Comparison of ENCODE assay signal across 1 cellular context in the genomic region with DNA sequence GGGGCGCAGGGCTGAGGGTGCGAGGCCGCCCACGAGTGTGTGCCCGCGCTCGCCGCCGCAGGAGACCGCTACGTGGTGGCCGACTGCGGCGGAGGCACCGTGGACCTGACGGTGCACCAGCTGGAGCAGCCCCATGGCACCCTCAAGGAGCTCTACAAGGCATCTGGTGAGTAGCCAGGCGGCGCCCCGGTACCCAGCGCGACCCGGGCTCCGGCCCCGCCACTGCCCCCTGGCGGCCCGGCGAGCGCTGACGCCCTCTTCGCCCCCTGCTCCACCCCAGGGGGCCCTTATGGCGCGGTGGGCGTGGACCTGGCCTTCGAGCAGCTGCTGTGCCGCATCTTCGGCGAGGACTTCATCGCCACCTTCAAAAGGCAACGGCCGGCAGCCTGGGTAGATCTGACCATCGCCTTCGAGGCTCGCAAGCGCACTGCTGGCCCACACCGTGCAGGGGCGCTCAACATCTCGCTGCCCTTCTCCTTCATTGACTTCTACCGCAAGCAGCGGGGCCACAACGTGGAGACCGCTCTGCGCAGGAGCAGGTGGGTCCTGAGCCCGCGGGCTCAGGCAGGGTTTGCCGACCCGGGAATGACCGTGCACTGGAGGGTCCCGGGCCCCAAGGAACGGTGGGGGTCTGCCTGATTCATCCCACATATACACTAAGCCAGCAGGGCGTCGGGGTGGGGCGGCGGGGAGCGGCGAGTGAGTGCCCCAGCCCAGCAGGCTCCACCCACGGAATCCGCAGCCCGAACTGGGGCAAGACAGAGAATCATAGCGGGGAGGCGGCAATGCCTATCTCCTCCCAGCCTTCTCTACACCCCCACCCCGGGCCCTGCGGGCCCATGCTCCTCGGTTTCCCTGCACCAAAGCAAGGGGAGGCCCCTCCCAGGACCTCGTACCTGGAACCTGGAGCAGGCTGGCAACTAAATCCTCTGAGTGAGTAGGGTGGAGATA.
TF ChIP-seq lines count a peak whose summit lies in the region.

No MANE protein-coding gene starts in this region.

TF ChIP-seq in HepG2, 621 proteins besides CTCF, POLR2A, EP300 and RAD21 (continues in another document):
- TF ChIP-seq PRPF4 (IDR thresholded peaks at IDR 0.05; ENCODE audit: low read depth, low read length, poor library complexity, severe bottlenecking), result no peak
- TF ChIP-seq, protein P1, sequence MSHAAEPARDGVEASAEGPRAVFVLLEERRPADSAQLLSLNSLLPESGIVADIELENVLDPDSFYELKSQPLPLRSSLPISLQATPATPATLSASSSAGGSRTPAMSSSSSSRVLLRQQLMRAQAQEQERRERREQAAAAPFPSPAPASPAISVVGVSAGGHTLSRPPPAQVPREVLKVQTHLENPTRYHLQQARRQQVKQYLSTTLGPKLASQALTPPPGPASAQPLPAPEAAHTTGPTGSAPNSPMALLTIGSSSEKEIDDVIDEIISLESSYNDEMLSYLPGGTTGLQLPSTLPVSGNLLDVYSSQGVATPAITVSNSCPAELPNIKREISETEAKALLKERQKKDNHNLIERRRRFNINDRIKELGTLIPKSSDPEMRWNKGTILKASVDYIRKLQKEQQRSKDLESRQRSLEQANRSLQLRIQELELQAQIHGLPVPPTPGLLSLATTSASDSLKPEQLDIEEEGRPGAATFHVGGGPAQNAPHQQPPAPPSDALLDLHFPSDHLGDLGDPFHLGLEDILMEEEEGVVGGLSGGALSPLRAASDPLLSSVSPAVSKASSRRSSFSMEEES (CRISPR knock-in tag; IDR thresholded peaks at IDR 0.05), result peak; percentile 27; the same call in 1 of the 2 replicates
- TF ChIP-seq PHB2 (IDR thresholded peaks at IDR 0.05; ENCODE audit: partially characterized antibody), result no peak
- TF ChIP-seq REPIN1 (CRISPR knock-in tag; IDR thresholded peaks at IDR 0.05; ENCODE audit: borderline replicate concordance, low read depth), result peak; percentile 67; the same call in 1 of the 2 replicates
- no peak for TF ChIP-seq GPBP1L1 (CRISPR knock-in tag; IDR thresholded peaks at IDR 0.05)
- TF ChIP-seq KMT2A (CRISPR knock-in tag; IDR thresholded peaks at IDR 0.05), result 0 out of 2 replicates have a peak, but pooled peaks have one; percentile 56
- TF ChIP-seq ZBTB42 (CRISPR knock-in tag; IDR thresholded peaks at IDR 0.05), result 0 out of 2 replicates have a peak, but pooled peaks have one; percentile 62
- TF ChIP-seq ZFP36L1 (CRISPR knock-in tag; IDR thresholded peaks at IDR 0.05), result no peak
- no peak for TF ChIP-seq SP2 (CRISPR knock-in tag; IDR thresholded peaks at IDR 0.05)
- TF ChIP-seq, protein P2, sequence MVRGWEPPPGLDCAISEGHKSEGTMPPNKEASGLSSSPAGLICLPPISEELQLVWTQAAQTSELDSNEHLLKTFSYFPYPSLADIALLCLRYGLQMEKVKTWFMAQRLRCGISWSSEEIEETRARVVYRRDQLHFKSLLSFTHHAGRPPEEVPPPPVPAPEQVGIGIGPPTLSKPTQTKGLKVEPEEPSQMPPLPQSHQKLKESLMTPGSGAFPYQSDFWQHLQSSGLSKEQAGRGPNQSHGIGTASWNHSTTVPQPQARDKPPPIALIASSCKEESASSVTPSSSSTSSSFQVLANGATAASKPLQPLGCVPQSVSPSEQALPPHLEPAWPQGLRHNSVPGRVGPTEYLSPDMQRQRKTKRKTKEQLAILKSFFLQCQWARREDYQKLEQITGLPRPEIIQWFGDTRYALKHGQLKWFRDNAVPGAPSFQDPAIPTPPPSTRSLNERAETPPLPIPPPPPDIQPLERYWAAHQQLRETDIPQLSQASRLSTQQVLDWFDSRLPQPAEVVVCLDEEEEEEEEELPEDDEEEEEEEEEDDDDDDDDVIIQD (CRISPR knock-in tag; IDR thresholded peaks at IDR 0.05; ENCODE audit: low read depth), result 0 out of 2 replicates have a peak, but pooled peaks have one; percentile 28
- no peak for TF ChIP-seq ZNF746 (CRISPR knock-in tag; IDR thresholded peaks at IDR 0.05)
- TF ChIP-seq, protein P3, sequence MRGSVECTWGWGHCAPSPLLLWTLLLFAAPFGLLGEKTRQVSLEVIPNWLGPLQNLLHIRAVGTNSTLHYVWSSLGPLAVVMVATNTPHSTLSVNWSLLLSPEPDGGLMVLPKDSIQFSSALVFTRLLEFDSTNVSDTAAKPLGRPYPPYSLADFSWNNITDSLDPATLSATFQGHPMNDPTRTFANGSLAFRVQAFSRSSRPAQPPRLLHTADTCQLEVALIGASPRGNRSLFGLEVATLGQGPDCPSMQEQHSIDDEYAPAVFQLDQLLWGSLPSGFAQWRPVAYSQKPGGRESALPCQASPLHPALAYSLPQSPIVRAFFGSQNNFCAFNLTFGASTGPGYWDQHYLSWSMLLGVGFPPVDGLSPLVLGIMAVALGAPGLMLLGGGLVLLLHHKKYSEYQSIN (CRISPR knock-in tag; IDR thresholded peaks at IDR 0.05; ENCODE audit: borderline replicate concordance), result no peak
- peak; percentile 74 for TF ChIP-seq KDM5B (CRISPR knock-in tag; IDR thresholded peaks at IDR 0.05; ENCODE audit: borderline replicate concordance)
- 0 out of 2 replicates have a peak, but pooled peaks have one; percentile 25 for TF ChIP-seq ZNF30 (CRISPR knock-in tag; IDR thresholded peaks at IDR 0.05)
- no peak; the same call in 1 of the 2 replicates for TF ChIP-seq ZBTB49 (CRISPR knock-in tag; IDR thresholded peaks at IDR 0.05; ENCODE audit: borderline replicate concordance)
- TF ChIP-seq ZNF224 (CRISPR knock-in tag; IDR thresholded peaks at IDR 0.05), result no peak
- TF ChIP-seq, protein P4, sequence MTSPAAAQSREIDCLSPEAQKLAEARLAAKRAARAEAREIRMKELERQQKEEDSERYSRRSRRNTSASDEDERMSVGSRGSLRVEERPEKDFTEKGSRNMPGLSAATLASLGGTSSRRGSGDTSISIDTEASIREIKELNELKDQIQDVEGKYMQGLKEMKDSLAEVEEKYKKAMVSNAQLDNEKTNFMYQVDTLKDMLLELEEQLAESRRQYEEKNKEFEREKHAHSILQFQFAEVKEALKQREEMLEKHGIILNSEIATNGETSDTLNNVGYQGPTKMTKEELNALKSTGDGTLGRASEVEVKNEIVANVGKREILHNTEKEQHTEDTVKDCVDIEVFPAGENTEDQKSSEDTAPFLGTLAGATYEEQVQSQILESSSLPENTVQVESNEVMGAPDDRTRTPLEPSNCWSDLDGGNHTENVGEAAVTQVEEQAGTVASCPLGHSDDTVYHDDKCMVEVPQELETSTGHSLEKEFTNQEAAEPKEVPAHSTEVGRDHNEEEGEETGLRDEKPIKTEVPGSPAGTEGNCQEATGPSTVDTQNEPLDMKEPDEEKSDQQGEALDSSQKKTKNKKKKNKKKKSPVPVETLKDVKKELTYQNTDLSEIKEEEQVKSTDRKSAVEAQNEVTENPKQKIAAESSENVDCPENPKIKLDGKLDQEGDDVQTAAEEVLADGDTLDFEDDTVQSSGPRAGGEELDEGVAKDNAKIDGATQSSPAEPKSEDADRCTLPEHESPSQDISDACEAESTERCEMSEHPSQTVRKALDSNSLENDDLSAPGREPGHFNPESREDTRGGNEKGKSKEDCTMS (CRISPR knock-in tag; conservative IDR thresholded peaks at IDR 0.05), result no peak
- TF ChIP-seq ZNF274 (CRISPR knock-in tag; IDR thresholded peaks at IDR 0.05), result peak; percentile 79
- peak; percentile 79; the same call in 1 of the 2 replicates for TF ChIP-seq MEIS2 (CRISPR knock-in tag; IDR thresholded peaks at IDR 0.05)
- TF ChIP-seq SIN3B (IDR thresholded peaks at IDR 0.05; ENCODE audit: low read length), result no peak
- peak; percentile 40; the same call in 1 of the 2 replicates for TF ChIP-seq SAP130 (CRISPR knock-in tag; IDR thresholded peaks at IDR 0.05; ENCODE audit: low read depth)
- peak; percentile 92 for TF ChIP-seq CHCHD3 (CRISPR knock-in tag; IDR thresholded peaks at IDR 0.05)
- TF ChIP-seq ZNF326 (CRISPR knock-in tag; IDR thresholded peaks at IDR 0.05; ENCODE audit: borderline replicate concordance), result 0 out of 2 replicates have a peak, but pooled peaks have one; percentile 39
- 0 out of 2 replicates have a peak, but pooled peaks have one; percentile 42 for TF ChIP-seq ZNF546 (CRISPR knock-in tag; conservative IDR thresholded peaks at IDR 0.05)
- TF ChIP-seq ZNF205 (CRISPR knock-in tag; IDR thresholded peaks at IDR 0.05), result peak; percentile 75; the same call in 1 of the 2 replicates
- no peak for TF ChIP-seq SNAPC2 (CRISPR knock-in tag; IDR thresholded peaks at IDR 0.05)
- no peak for TF ChIP-seq CBX2 (IDR thresholded peaks at IDR 0.05; ENCODE audit: low read depth, low read length)
- peak; percentile 88; the same call in 1 of the 2 replicates for TF ChIP-seq CBX2 (CRISPR knock-in tag; IDR thresholded peaks at IDR 0.05; ENCODE audit: low read depth)
- peak; percentile 71; the same call in 1 of the 2 replicates for TF ChIP-seq ZFP90 (CRISPR knock-in tag; IDR thresholded peaks at IDR 0.05; ENCODE audit: borderline replicate concordance)
- TF ChIP-seq ATF2 (CRISPR knock-in tag; IDR thresholded peaks at IDR 0.05), result peak; percentile 74
- TF ChIP-seq RARA (CRISPR knock-in tag; IDR thresholded peaks at IDR 0.05), result 0 out of 2 replicates have a peak, but pooled peaks have one; percentile 8
- TF ChIP-seq RFXANK (CRISPR knock-in tag; IDR thresholded peaks at IDR 0.05), result no peak
- no peak for TF ChIP-seq SIN3A (IDR thresholded peaks at IDR 0.05; ENCODE audit: borderline replicate concordance, low read depth, low read length)
- TF ChIP-seq ZNF564 (CRISPR knock-in tag; IDR thresholded peaks at IDR 0.05), result no peak
- peak; percentile 77 for TF ChIP-seq CBFB (CRISPR knock-in tag; IDR thresholded peaks at IDR 0.05)
- no peak; the same call in 1 of the 2 replicates for TF ChIP-seq TAF1 (CRISPR knock-in tag; IDR thresholded peaks at IDR 0.05)
- TF ChIP-seq STAT6 (CRISPR knock-in tag; IDR thresholded peaks at IDR 0.05; ENCODE audit: borderline replicate concordance), result no peak
- 0 out of 2 replicates have a peak, but pooled peaks have one; percentile 16 for TF ChIP-seq ZNF747 (CRISPR knock-in tag; IDR thresholded peaks at IDR 0.05; ENCODE audit: borderline replicate concordance)
- TF ChIP-seq ZNF703 (CRISPR knock-in tag; IDR thresholded peaks at IDR 0.05; ENCODE audit: borderline replicate concordance), result no peak
- no peak for TF ChIP-seq THAP8 (CRISPR knock-in tag; IDR thresholded peaks at IDR 0.05; ENCODE audit: borderline replicate concordance)
- no peak for TF ChIP-seq ISX (CRISPR knock-in tag; conservative IDR thresholded peaks at IDR 0.05)
- TF ChIP-seq ZNF839 (CRISPR knock-in tag; IDR thresholded peaks at IDR 0.05; ENCODE audit: borderline replicate concordance), result peak; percentile 56; the same call in 1 of the 2 replicates
